ENCODE assay signal across 12 cellular contexts in genomic region chr5:133316346-133317343, GRCh38.
DNase-seq lines count a peak whose midpoint lies in the region; ATAC-seq and TF ChIP-seq lines count a peak whose summit lies in the region.
"Had no signal": no experiment of that assay in that cellular context is flagged by ENCODE, and none has a peak within 500 bp of the region (broad histone marks: within the 10 kb centered on the region; RNA-seq: fewer than 3 reads in every experiment).

No MANE protein-coding gene starts in this region.

- H3K9me3 Mint-ChIP-seq in mesothelial cell of epicardium: no peaks in the 10 kb centered on the region
- H3K9me3 Mint-ChIP-seq in CD14-positive monocyte: no peaks in the 10 kb centered on the region

- ATAC-seq in GM19395 (IDR thresholded peaks at IDR 0.05; ENCODE audit: unreplicated experiment) (no peak), GM18867 (IDR thresholded peaks at IDR 0.05; ENCODE audit: unreplicated experiment) (no peak), GM19463 (IDR thresholded peaks at IDR 0.05; ENCODE audit: unreplicated experiment) (no peak)

- H3K4me3 Mint-ChIP-seq in mesothelial cell of epicardium (no peak overlapping the region), CD14-positive monocyte (no peak overlapping the region)

- H3K36me3 Mint-ChIP-seq in mesothelial cell of epicardium: no peaks in the 10 kb centered on the region
- no peaks in the 10 kb centered on the region for H3K36me3 Mint-ChIP-seq in CD14-positive monocyte

- intact Hi-C loops in CD14-positive monocyte (cut with micrococcal nuclease): no loop called here

- TF ChIP-seq CTCF in astrocyte of the spinal cord (IDR thresholded peaks at IDR 0.05; ENCODE audit: low read depth, low read length) (peak; percentile 21), mesothelial cell of epicardium (IDR thresholded peaks at IDR 0.05; ENCODE audit: unreplicated experiment) (peak; percentile 39), CD14-positive monocyte (IDR thresholded peaks at IDR 0.05) (no peak)

- H3K27ac Mint-ChIP-seq in mesothelial cell of epicardium (no peak overlapping the region), CD14-positive monocyte (no peak overlapping the region)

- H3K4me1 Mint-ChIP-seq in mesothelial cell of epicardium: no peaks in the 10 kb centered on the region
- no peaks in the 10 kb centered on the region for H3K4me1 Mint-ChIP-seq in CD14-positive monocyte

- H3K27me3 Mint-ChIP-seq in mesothelial cell of epicardium (ENCODE audit: low read depth): no peaks in the 10 kb centered on the region
- peaks cover 0 to 2% (median 0%) of the 10 kb centered on the region in 3 donors for H3K27me3 Mint-ChIP-seq in CD14-positive monocyte (ENCODE audit: low read depth in 3 of 3)

- DNase-seq in Daoy (ENCODE audit: low read depth) (peak; percentile 26), HT1080 (ENCODE audit: low read depth) (peak; percentile 32), astrocyte of the spinal cord (ENCODE audit: low read depth, low spot score) (no peak), mesothelial cell of epicardium (ENCODE audit: low spot score in 2 of 2, unreplicated experiment in 2 of 2) (peak in 1 of 2 experiments; percentile 47), CD14-positive monocyte (ENCODE audit: low spot score) (no peak)
- DNase-seq: NCI-H1092, PC-9 had no signal

- no peak overlapping the region for H3K4me3 ChIP-seq in astrocyte of the spinal cord (ENCODE audit: low read depth, low read length)
- H3K4me3 ChIP-seq: adrenal gland, lung, PC-9 had no signal

- in situ Hi-C loops in astrocyte of the spinal cord (cut with HindIII; ENCODE audit: low sequenced_read_pairs): no loop called here

Comparison
In these comparisons a context has a peak if more than half of its experiments do, and no peak if none do; other contexts are left out.
1. DNase-seq: peak in Daoy (single experiment) and HT1080 (single experiment); none in astrocyte of the spinal cord (single experiment) and CD14-positive monocyte (single experiment).